Comparison of ENCODE assay signal across 18 cellular contexts in genomic region chr2:211996857-211997256, GRCh38.
DNase-seq lines count a peak whose midpoint lies in the region; ATAC-seq, FAIRE-seq and TF ChIP-seq lines count a peak whose summit lies in the region.
"Had no signal": no experiment of that assay in that cellular context is flagged by ENCODE, and none has a peak within 500 bp of the region (broad histone marks: within the 10 kb centered on the region; RNA-seq: fewer than 3 reads in every experiment).

No MANE protein-coding gene starts in this region.

- no peaks in the 10 kb centered on the region for H3K9me1 ChIP-seq in endothelial cell of umbilical vein (replicated peaks; ENCODE audit: control insufficient read depth, extremely low read depth, insufficient read depth, low read length)

- H3K27me3 ChIP-seq in endothelial cell of umbilical vein (ENCODE audit: control insufficient read depth in 2 of 2, insufficient read depth in 2 of 2, low read length in 2 of 2), result no peaks in the 10 kb centered on the region
- no peaks in the 10 kb centered on the region for H3K27me3 ChIP-seq in hepatocyte
- H3K27me3 ChIP-seq: BLaER1 treated with 17β-estradiol and CSF1 and Interleukin-3, amounts not matched to agents 10 nM and 100 nM had no signal

- no TSS peak for BruUV-seq in endothelial cell of umbilical vein (replicated peaks; lab: Mats Ljungman, UMichigan)

- DNase-seq in endothelial cell of umbilical vein (ENCODE audit: low read depth, low spot score) (no peak), NCI-H2107 treated with DMSO at 0.1 percent for 48 hours (lab: John Stamatoyannopoulos, UW; ENCODE audit: unreplicated experiment) (no peak), HUDEP-2 (lab: John Stamatoyannopoulos, UW; ENCODE audit: unreplicated experiment in 76 of 76) (no peak), hepatocyte (ENCODE audit: low spot score) (no peak)
- DNase-seq: DMS79 treated with DMSO at 0.1 percent for 48 hours, IMR-90, Karpas-422, MM.1S, NCI-H1105 treated with DMSO at 0.1 percent for 48 hours, NCI-H187, NCI-H446 treated with DMSO at 0.1 percent for 48 hours, NCI-H748 treated with DMSO at 0.1 percent for 48 hours, SW 1271 had no signal

- TF ChIP-seq CTCF in endothelial cell of umbilical vein (IDR thresholded peaks at IDR 0.05; ENCODE audit: extremely low read depth in 1 of 2, insufficient read depth in 1 of 2, low read depth in 1 of 2, low read length in 2 of 2) (no peak), hepatocyte (IDR thresholded peaks at IDR 0.05; ENCODE audit: poor library complexity) (no peak)

- intact Hi-C loops in endothelial cell of umbilical vein (cut with micrococcal nuclease), result no loop called here

- POLR2A ChIA-PET in endothelial cell of umbilical vein (lab: Charles Lee), result no interaction called here

- H3K9ac ChIP-seq in endothelial cell of umbilical vein (replicated peaks; ENCODE audit: extremely low read depth, insufficient read depth, low read length), result no peak overlapping the region
- H3K9ac ChIP-seq: BLaER1 treated with 17β-estradiol and CSF1 and Interleukin-3, amounts not matched to agents 10 nM and 100 nM had no signal

- H3K4me1 ChIP-seq in endothelial cell of umbilical vein (ENCODE audit: control insufficient read depth, extremely low read depth, insufficient read depth, low read length) (no peaks in the 10 kb centered on the region), hepatocyte (ENCODE audit: insufficient read depth) (no peaks in the 10 kb centered on the region)
- H3K4me1 ChIP-seq: A549; BLaER1 treated with 17β-estradiol and CSF1 and Interleukin-3, amounts not matched to agents 10 nM and 100 nM had no signal

- CTCF ChIA-PET in endothelial cell of umbilical vein (lab: Charles Lee), result interaction anchor here (0.7 kb wide), 1 partner anchor 8 kb away, joined by 4 read pairs; no protein-coding TSS in a partner anchor

- H4K20me1 ChIP-seq in endothelial cell of umbilical vein (replicated peaks; ENCODE audit: control insufficient read depth, extremely low read depth, insufficient read depth, low read length) (no peaks in the 10 kb centered on the region), hepatocyte (ENCODE audit: insufficient read depth, poor library complexity, severe bottlenecking) (no peaks in the 10 kb centered on the region)
- H4K20me1 ChIP-seq: BLaER1 treated with 17β-estradiol and CSF1 and Interleukin-3, amounts not matched to agents 10 nM and 100 nM had no signal

- H3K4me3 ChIP-seq in endothelial cell of umbilical vein (replicated peaks in 1 of 3; ENCODE audit: insufficient read depth in 1 of 3, low read depth in 1 of 3, low read length in 3 of 3), result no peak overlapping the region
- no peak overlapping the region for H3K4me3 ChIP-seq in hepatocyte
- H3K4me3 ChIP-seq: A549; BLaER1 treated with 17β-estradiol and CSF1 and Interleukin-3, amounts not matched to agents 10 nM and 100 nM had no signal

- H3K9me2 ChIP-seq in hepatocyte (replicated peaks; ENCODE audit: insufficient read depth), result no peaks in the 10 kb centered on the region

- no peak for TF ChIP-seq POLR2A in endothelial cell of umbilical vein (IDR thresholded peaks at IDR 0.05; ENCODE audit: low read depth, low read length)

- H3K27ac ChIP-seq in endothelial cell of umbilical vein (ENCODE audit: insufficient read depth, low read depth, low read length) (no peak overlapping the region), hepatocyte (no peak overlapping the region)
- H3K27ac ChIP-seq: A549; BLaER1 treated with 17β-estradiol and CSF1 and Interleukin-3, amounts not matched to agents 10 nM and 100 nM had no signal

- WGBS in hepatocyte (ENCODE audit: low lambda C conversion rate, missing lambda C conversion rate), result 93% methylated on average over 4 of the region's 4 CpGs

- dilution Hi-C loops in endothelial cell of umbilical vein (cut with MboI; ENCODE audit: extremely low pct_ligation_motif_present, low sequenced_read_pairs), result no loop called here

- no peaks in the 10 kb centered on the region for H3K36me3 ChIP-seq in endothelial cell of umbilical vein (ENCODE audit: control insufficient read depth in 2 of 2, extremely low read depth in 1 of 2, insufficient read depth in 2 of 2, low read length in 2 of 2)
- no peaks in the 10 kb centered on the region for H3K36me3 ChIP-seq in hepatocyte (replicated peaks; ENCODE audit: insufficient read depth, low read depth)
- H3K36me3 ChIP-seq: BLaER1 treated with 17β-estradiol and CSF1 and Interleukin-3, amounts not matched to agents 10 nM and 100 nM had no signal

- no peak for FAIRE-seq in endothelial cell of umbilical vein (lab: Jason Lieb, UNC)
- FAIRE-seq: A549 had no signal

- no peak overlapping the region for H3K4me2 ChIP-seq in endothelial cell of umbilical vein (ENCODE audit: insufficient read depth, low read length)
- no peak overlapping the region for H3K4me2 ChIP-seq in hepatocyte
- H3K4me2 ChIP-seq: A549; BLaER1 treated with 17β-estradiol and CSF1 and Interleukin-3, amounts not matched to agents 10 nM and 100 nM had no signal

- H3K9me3 ChIP-seq in endothelial cell of umbilical vein (replicated peaks; ENCODE audit: control insufficient read depth, insufficient read depth, low read length), result no peaks in the 10 kb centered on the region
- no peaks in the 10 kb centered on the region for H3K9me3 ChIP-seq in hepatocyte (ENCODE audit: low read depth)
- H3K9me3 ChIP-seq: A549; BLaER1 treated with 17β-estradiol and CSF1 and Interleukin-3, amounts not matched to agents 10 nM and 100 nM had no signal

- ATAC-seq in GM18858 (IDR thresholded peaks at IDR 0.05; ENCODE audit: unreplicated experiment) (peak; percentile 41), HG02798 (IDR thresholded peaks at IDR 0.05; ENCODE audit: poor library complexity, unreplicated experiment) (peak; percentile 39), HG03520 (IDR thresholded peaks at IDR 0.05; ENCODE audit: unreplicated experiment) (peak; percentile 53)
- ATAC-seq: A549 had no signal

- H2AFZ ChIP-seq in endothelial cell of umbilical vein (ENCODE audit: low read depth, low read length) (peak overlapping the region; percentile 13), hepatocyte (no peak overlapping the region)

- H3K79me2 ChIP-seq in endothelial cell of umbilical vein (ENCODE audit: control insufficient read depth, insufficient read depth, low read length) (no peaks in the 10 kb centered on the region), hepatocyte (no peaks in the 10 kb centered on the region)

TF ChIP-seq in endothelial cell of umbilical vein, 7 proteins besides CTCF, POLR2A, EP300 and RAD21:
- TF ChIP-seq JUN (IDR thresholded peaks at IDR 0.05; ENCODE audit: borderline replicate concordance, insufficient read depth, insufficient read length, low read depth) (no peak), GATA2 (IDR thresholded peaks at IDR 0.05; ENCODE audit: insufficient read depth, insufficient read length, low read depth, low read length) (no peak), MYC (IDR thresholded peaks at IDR 0.05; ENCODE audit: low read depth, low read length) (no peak), MAX (IDR thresholded peaks at IDR 0.05; ENCODE audit: insufficient read depth, insufficient read length) (no peak), EZH2 (IDR thresholded peaks at IDR 0.05; ENCODE audit: borderline replicate concordance, low read depth, low read length, severe bottlenecking) (no peak), FOS (IDR thresholded peaks at IDR 0.05; ENCODE audit: borderline replicate concordance, insufficient read depth, low read length) (no peak), POLR2AphosphoS5 (IDR thresholded peaks at IDR 0.05; ENCODE audit: insufficient read depth, low read depth, low read length) (no peak)
